19 cellular contexts compared by ENCODE assay signal in the genomic region with DNA sequence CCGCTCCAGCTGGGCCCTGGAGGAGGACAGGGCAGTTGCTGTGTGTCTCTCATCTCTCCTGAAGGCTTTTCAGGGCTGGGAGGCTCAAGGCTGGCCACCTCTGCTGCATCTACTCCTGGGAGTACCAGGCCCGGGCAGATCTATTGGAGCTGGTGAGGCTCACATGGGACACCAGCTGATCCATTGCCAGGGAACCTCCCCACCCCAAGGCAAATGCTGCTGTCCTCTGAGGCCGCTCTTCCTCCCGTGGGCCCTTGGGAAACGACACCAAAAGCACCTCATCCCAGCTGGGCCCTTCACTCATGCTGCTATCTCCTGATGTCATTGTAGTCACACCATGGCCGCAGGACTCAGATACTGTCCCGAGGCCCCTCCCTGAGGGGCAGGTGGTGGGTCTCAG. TPM values are rescaled to one million over a fixed set of nuclear protein-coding genes. Genes with fewer than 3 reads are reported as not detected.
DNase-seq lines count a peak whose midpoint lies in the region; ATAC-seq, FAIRE-seq and TF ChIP-seq lines count a peak whose summit lies in the region.
"Had no signal": no experiment of that assay in that cellular context is flagged by ENCODE, and none has a peak within 500 bp of the region (broad histone marks: within the 10 kb centered on the region; RNA-seq: fewer than 3 reads in every experiment).

No MANE protein-coding gene starts in this region.

- CTCF ChIA-PET in CD8-positive, alpha-beta memory T cell (lab: Charles Lee): interaction anchor here (0.7 kb wide), 1 partner anchor 51 kb away, joined by 3 read pairs; no protein-coding TSS in a partner anchor

- peaks cover 20% of the 10 kb centered on the region for H3K36me3 ChIP-seq in OCI-LY3 (replicated peaks; ENCODE audit: low read depth, low read length)
- H3K36me3 ChIP-seq in CD8-positive, alpha-beta memory T cell (ENCODE audit: insufficient read depth, low read length): no peaks in the 10 kb centered on the region

- DNase-seq in GM12892 (ENCODE audit: insufficient read length) (no peak), sciatic nerve (ENCODE audit: low spot score) (peak; percentile 46)
- no peak for DNase-seq in effector CD8-positive, alpha-beta T cell (lab: John Stamatoyannopoulos, UW)
- no peak for DNase-seq in natural killer cell treated with Interleukin-12 subunit alpha and Interleukin-12 subunit beta and Interleukin-15 and Interleukin-18, amount 100 ng/mL, for 72 hours (ENCODE audit: low spot score)
- no peak for DNase-seq in CD8-positive, alpha-beta memory T cell
- DNase-seq: DMS 273 treated with DMSO at 0.1 percent for 48 hours, DND-41, H7, KBM-7, MV-4-11, NCI-H2107, NCI-H510A, NCI-H748 treated with DMSO at 0.1 percent for 48 hours, PC-3, SW 1271 had no signal

- peaks cover 1% of the 10 kb centered on the region for H3K27me3 Mint-ChIP-seq in dendritic cell treated with granulocyte-macrophage colony-stimulating factor and Interleukin-4, amounts not matched to agents 40 ng/mL and 50 ng/mL, for 4 days
- peaks cover 0 to 3% of the 10 kb centered on the region in 2 donors for H3K27me3 Mint-ChIP-seq in natural killer cell treated with Interleukin-12 subunit alpha and Interleukin-12 subunit beta and Interleukin-15 and Interleukin-18, amount 100 ng/mL, for 72 hours
- peaks cover 0 to 14% of the 10 kb centered on the region in 2 donors for H3K27me3 Mint-ChIP-seq in CD8-positive, alpha-beta memory T cell

- TF ChIP-seq POLR2A in GM12892 (IDR thresholded peaks at IDR 0.05; ENCODE audit: low read depth, low read length): 0 out of 2 replicates have a peak, but pooled peaks have one; percentile 1

- H3K9ac ChIP-seq in OCI-LY3 (ENCODE audit: low read length): no peak overlapping the region

- no peak overlapping the region for H2AFZ ChIP-seq in OCI-LY3 (ENCODE audit: low read depth, low read length)

- peak overlapping the region; percentile 3 for H3K27ac Mint-ChIP-seq in dendritic cell treated with granulocyte-macrophage colony-stimulating factor and Interleukin-4, amounts not matched to agents 40 ng/mL and 50 ng/mL, for 4 days
- no peak overlapping the region for H3K27ac Mint-ChIP-seq in natural killer cell treated with Interleukin-12 subunit alpha and Interleukin-12 subunit beta and Interleukin-15 and Interleukin-18, amount 100 ng/mL, for 72 hours
- H3K27ac Mint-ChIP-seq in CD8-positive, alpha-beta memory T cell: peak overlapping the region in 2 of 8 donors; percentile 48 to 54

- peak overlapping the region; percentile 71 for H3K27ac ChIP-seq in OCI-LY3 (ENCODE audit: low read length)
- no peak overlapping the region for H3K27ac ChIP-seq in CD8-positive, alpha-beta memory T cell (ENCODE audit: low read depth, low read length)
- H3K27ac ChIP-seq: C4-2B had no signal

- no peaks in the 10 kb centered on the region for H3K27me3 ChIP-seq in OCI-LY3 (ENCODE audit: low read depth, low read length)
- H3K27me3 ChIP-seq in CD8-positive, alpha-beta memory T cell (ENCODE audit: insufficient read depth, low read length, poor library complexity, severe bottlenecking): no peaks in the 10 kb centered on the region

- H3K9me3 ChIP-seq in OCI-LY3 (ENCODE audit: insufficient read depth, low read length): no peaks in the 10 kb centered on the region
- H3K9me3 ChIP-seq in CD8-positive, alpha-beta memory T cell (ENCODE audit: low read length): no peaks in the 10 kb centered on the region

- no peak overlapping the region for H3K4me3 Mint-ChIP-seq in dendritic cell treated with granulocyte-macrophage colony-stimulating factor and Interleukin-4, amounts not matched to agents 40 ng/mL and 50 ng/mL, for 4 days
- H3K4me3 Mint-ChIP-seq in natural killer cell treated with Interleukin-12 subunit alpha and Interleukin-12 subunit beta and Interleukin-15 and Interleukin-18, amount 100 ng/mL, for 72 hours: no peak overlapping the region
- H3K4me3 Mint-ChIP-seq in CD8-positive, alpha-beta memory T cell: no peak overlapping the region

- peaks cover 28% of the 10 kb centered on the region for H3K4me1 ChIP-seq in OCI-LY3 (ENCODE audit: low read length)
- peaks cover 16% of the 10 kb centered on the region for H3K4me1 ChIP-seq in CD8-positive, alpha-beta memory T cell (ENCODE audit: insufficient read depth, low read length)

- peaks cover 22% of the 10 kb centered on the region for H3K4me1 Mint-ChIP-seq in dendritic cell treated with granulocyte-macrophage colony-stimulating factor and Interleukin-4, amounts not matched to agents 40 ng/mL and 50 ng/mL, for 4 days (ENCODE audit: low read depth)
- peaks cover 4 to 7% of the 10 kb centered on the region in 2 donors for H3K4me1 Mint-ChIP-seq in natural killer cell treated with Interleukin-12 subunit alpha and Interleukin-12 subunit beta and Interleukin-15 and Interleukin-18, amount 100 ng/mL, for 72 hours (ENCODE audit: low read depth in 2 of 2)
- H3K4me1 Mint-ChIP-seq in CD8-positive, alpha-beta memory T cell: peaks cover 6 to 32% (median 23%) of the 10 kb centered on the region in 3 donors

- H3K4me3 ChIP-seq in OCI-LY3 (ENCODE audit: low read length): no peak overlapping the region
- H3K4me3 ChIP-seq in CD8-positive, alpha-beta memory T cell (ENCODE audit: low read length): no peak overlapping the region

- FAIRE-seq in GM12892 (lab: Jason Lieb, UNC): no peak

- H4K20me1 ChIP-seq in OCI-LY3 (ENCODE audit: insufficient read depth, low read length): no peaks in the 10 kb centered on the region

- peaks cover 26% of the 10 kb centered on the region for H3K79me2 ChIP-seq in OCI-LY3 (ENCODE audit: low read length)

- no peak for TF ChIP-seq CTCF in OCI-LY3 (IDR thresholded peaks at IDR 0.05; ENCODE audit: low read depth, low read length)

- POLR2A ChIA-PET in CD8-positive, alpha-beta memory T cell (lab: Charles Lee): no interaction called here

- H3K9me3 Mint-ChIP-seq in dendritic cell treated with granulocyte-macrophage colony-stimulating factor and Interleukin-4, amounts not matched to agents 40 ng/mL and 50 ng/mL, for 4 days: no peaks in the 10 kb centered on the region
- no peaks in the 10 kb centered on the region for H3K9me3 Mint-ChIP-seq in natural killer cell treated with Interleukin-12 subunit alpha and Interleukin-12 subunit beta and Interleukin-15 and Interleukin-18, amount 100 ng/mL, for 72 hours
- H3K9me3 Mint-ChIP-seq in CD8-positive, alpha-beta memory T cell: no peaks in the 10 kb centered on the region

- intact Hi-C loops in dendritic cell treated with granulocyte-macrophage colony-stimulating factor and Interleukin-4, amounts not matched to agents 40 ng/mL and 50 ng/mL, for 4 days (cut with micrococcal nuclease): no loop called here
- intact Hi-C loops in sciatic nerve (cut with DNase I): no loop called here

- peaks cover 31% of the 10 kb centered on the region for H3K36me3 Mint-ChIP-seq in dendritic cell treated with granulocyte-macrophage colony-stimulating factor and Interleukin-4, amounts not matched to agents 40 ng/mL and 50 ng/mL, for 4 days (ENCODE audit: low read depth)
- no peaks in the 10 kb centered on the region for H3K36me3 Mint-ChIP-seq in natural killer cell treated with Interleukin-12 subunit alpha and Interleukin-12 subunit beta and Interleukin-15 and Interleukin-18, amount 100 ng/mL, for 72 hours
- peaks cover 0 to 15% (median under 1%) of the 10 kb centered on the region in 3 donors for H3K36me3 Mint-ChIP-seq in CD8-positive, alpha-beta memory T cell

- no peak overlapping the region for H3K4me2 ChIP-seq in OCI-LY3 (ENCODE audit: low read length)

- ATAC-seq in sciatic nerve: no peak
- ATAC-seq in natural killer cell treated with Interleukin-12 subunit alpha and Interleukin-12 subunit beta and Interleukin-15 and Interleukin-18, amount 100 ng/mL, for 72 hours: no peak
- ATAC-seq: PC-3 had no signal

RNA-seq across cellular contexts. Expression of a gene that starts 3.6 kb away (rescaled TPM):
- polyA plus RNA-seq in GM12892 (2012; ENCODE audit: missing spikeins): 20.3 TPM
- total RNA-seq in sciatic nerve: 29.4 TPM
- 10 to 100 TPM; 39.6 to 65.6 TPM for total RNA-seq in natural killer cell treated with Interleukin-12 subunit alpha and Interleukin-12 subunit beta and Interleukin-15 and Interleukin-18, amount 100 ng/mL, for 72 hours
- 10 to 100 TPM; 58.9 to 64.3 TPM for total RNA-seq in CD8-positive, alpha-beta memory T cell
- 55.3 TPM for polyA plus RNA-seq in CD8-positive, alpha-beta memory T cell

RNA-seq across cellular contexts. Expression of a gene that starts 3.7 kb away (rescaled TPM):
- polyA plus RNA-seq in GM12892 (2012; ENCODE audit: missing spikeins): 20.1 TPM
- total RNA-seq in sciatic nerve: 10.6 TPM
- total RNA-seq in natural killer cell treated with Interleukin-12 subunit alpha and Interleukin-12 subunit beta and Interleukin-15 and Interleukin-18, amount 100 ng/mL, for 72 hours: 10 to 100 TPM; 29.4 to 48.5 TPM
- total RNA-seq in CD8-positive, alpha-beta memory T cell: 10 to 100 TPM; 72.5 to 74.6 TPM
- polyA plus RNA-seq in CD8-positive, alpha-beta memory T cell: 51.2 TPM

RNA-seq across cellular contexts. Expression of a gene that starts 7.6 kb away (rescaled TPM):
- 5.6 TPM for polyA plus RNA-seq in GM12892 (2012; ENCODE audit: missing spikeins)
- 17.7 TPM for total RNA-seq in sciatic nerve
- 10 to 100 TPM; 22.1 to 30.7 TPM for total RNA-seq in natural killer cell treated with Interleukin-12 subunit alpha and Interleukin-12 subunit beta and Interleukin-15 and Interleukin-18, amount 100 ng/mL, for 72 hours
- total RNA-seq in CD8-positive, alpha-beta memory T cell: 10 to 100 TPM; 40.8 to 45.7 TPM
- 81.0 TPM for polyA plus RNA-seq in CD8-positive, alpha-beta memory T cell

RNA-seq across cellular contexts. Expression of a gene that starts 24.7 kb away (rescaled TPM):
- polyA plus RNA-seq in GM12892 (2012; ENCODE audit: missing spikeins): 25.0 TPM
- 73.0 TPM for total RNA-seq in sciatic nerve
- 10 to 100 TPM; 52.4 to 61.3 TPM for total RNA-seq in natural killer cell treated with Interleukin-12 subunit alpha and Interleukin-12 subunit beta and Interleukin-15 and Interleukin-18, amount 100 ng/mL, for 72 hours
- total RNA-seq in CD8-positive, alpha-beta memory T cell: 10 to 100 TPM; 34.1 to 39.2 TPM
- 0.79 TPM for polyA plus RNA-seq in CD8-positive, alpha-beta memory T cell
- total RNA-seq: SK-MEL-5 had no signal

RNA-seq across cellular contexts. Expression of a gene that starts 33.2 kb away (rescaled TPM):
- polyA plus RNA-seq in GM12892 (2012; ENCODE audit: missing spikeins): 9.8 TPM
- total RNA-seq in sciatic nerve: 40.3 TPM
- 10 to 100 TPM; 28.5 to 41.1 TPM for total RNA-seq in natural killer cell treated with Interleukin-12 subunit alpha and Interleukin-12 subunit beta and Interleukin-15 and Interleukin-18, amount 100 ng/mL, for 72 hours
- total RNA-seq in CD8-positive, alpha-beta memory T cell: 10 to 100 TPM; 28.4 to 29.4 TPM
- polyA plus RNA-seq in CD8-positive, alpha-beta memory T cell: 29.6 TPM
